In the genomic region with DNA sequence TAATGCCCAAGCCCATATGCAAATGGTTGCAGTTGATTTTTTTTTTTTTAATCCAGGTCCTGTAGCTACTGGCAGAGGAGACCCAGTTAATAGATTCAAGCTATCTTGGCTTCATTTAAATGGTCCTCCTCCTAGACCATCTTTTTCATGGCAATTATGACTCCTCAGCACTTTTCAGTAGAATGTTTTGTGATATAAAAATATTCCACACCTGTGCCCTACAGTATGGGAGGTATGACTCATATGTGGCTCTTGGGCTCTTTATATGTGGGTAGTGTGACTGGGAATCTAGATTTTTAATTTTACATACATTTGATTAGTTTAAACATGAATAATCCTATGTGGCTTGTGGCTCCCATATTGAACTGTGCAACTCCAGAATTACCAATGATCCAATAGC, we compare ENCODE assay signal across 19 cellular contexts.
DNase-seq lines count a peak whose midpoint lies in the region; ATAC-seq, FAIRE-seq and TF ChIP-seq lines count a peak whose summit lies in the region.
"Had no signal": no experiment of that assay in that cellular context is flagged by ENCODE, and none has a peak within 500 bp of the region (broad histone marks: within the 10 kb centered on the region; RNA-seq: fewer than 3 reads in every experiment).

No MANE protein-coding gene starts in this region.

- H3K36me3 ChIP-seq in left lung (no peaks in the 10 kb centered on the region), BE2C (no peaks in the 10 kb centered on the region)
- H3K36me3 ChIP-seq: BLaER1 had no signal

- POLR2A ChIA-PET in A549 (lab: Yijun Ruan, JAX): no interaction called here

- FAIRE-seq in A549 (lab: Jason Lieb, UNC): no peak
- peak; percentile 41 for FAIRE-seq in H54 (lab: Jason Lieb, UNC)
- FAIRE-seq: A204.1, GM12878 had no signal

- no peak for TF ChIP-seq RAD21 in A549 (conservative IDR thresholded peaks at IDR 0.05 in 1 of 2, IDR thresholded peaks at IDR 0.05 in 1 of 2)

- TF ChIP-seq CTCF in A549 (IDR thresholded peaks at IDR 0.05): no peak
- TF ChIP-seq CTCF in left lung (IDR thresholded peaks at IDR 0.05): no peak
- TF ChIP-seq CTCF in BE2C (IDR thresholded peaks at IDR 0.05; ENCODE audit: low read depth, low read length): no peak

- H3K9me3 ChIP-seq in A549 (peaks cover 17% of the 10 kb centered on the region), left lung (no peaks in the 10 kb centered on the region), BE2C (no peaks in the 10 kb centered on the region)
- H3K9me3 ChIP-seq: BLaER1 had no signal

- TF ChIP-seq POLR2A in A549 (IDR thresholded peaks at IDR 0.05; ENCODE audit: low read length) (no peak), H54 (IDR thresholded peaks at IDR 0.05; ENCODE audit: low read depth, low read length) (no peak)

- no peak for DNase-seq in A549 (ENCODE audit: low read depth in 1 of 2, low spot score in 1 of 2)
- no peak for DNase-seq in H54 (ENCODE audit: insufficient read length, low spot score)
- peak; percentile 38 for DNase-seq in NCI-H526 treated with DMSO at 0.1 percent for 48 hours (lab: John Stamatoyannopoulos, UW)
- DNase-seq in myocyte (ENCODE audit: low read depth): peak; percentile 26
- no peak for DNase-seq in left lung
- DNase-seq in BE2C: no peak
- DNase-seq: AML-193; Calu3; CD4-positive, alpha-beta memory T cell; DMS79 treated with DMSO at 0.1 percent for 48 hours; GF-D8; GM23248; HCEC 1CT; HFFc6; KG1 had no signal

- ATAC-seq in A549 (no peak), left lung (no peak)
- ATAC-seq: GM12878 had no signal

- intact Hi-C loops in left lung (cut with DNase I): no loop called here

- H3K27ac ChIP-seq in A549: no peak overlapping the region
- no peak overlapping the region for H3K27ac ChIP-seq in left lung
- H3K27ac ChIP-seq: BLaER1, GM23248, HL-60 had no signal

- H3K27me3 ChIP-seq in left lung: no peaks in the 10 kb centered on the region
- no peaks in the 10 kb centered on the region for H3K27me3 ChIP-seq in BE2C
- H3K27me3 ChIP-seq: BLaER1 had no signal

- H3K4me1 ChIP-seq in A549: no peaks in the 10 kb centered on the region
- H3K4me1 ChIP-seq in left lung: no peaks in the 10 kb centered on the region
- H3K4me1 ChIP-seq in BE2C: no peaks in the 10 kb centered on the region
- H3K4me1 ChIP-seq: BLaER1 had no signal

- CTCF ChIA-PET in A549 (lab: Yijun Ruan, JAX): interaction anchor here (1.3 kb wide), 1 partner anchor 15 kb away, joined by 3 read pairs; no protein-coding TSS in a partner anchor

- no peak overlapping the region for H3K4me2 ChIP-seq in A549
- H3K4me2 ChIP-seq: BLaER1 had no signal

- no peak for TF ChIP-seq EP300 in A549 (IDR thresholded peaks at IDR 0.05)

- no peak overlapping the region for H3K4me3 ChIP-seq in A549
- no peak overlapping the region for H3K4me3 ChIP-seq in left lung
- H3K4me3 ChIP-seq in BE2C (ENCODE audit: low read depth, low read length): no peak overlapping the region
- H3K4me3 ChIP-seq: BLaER1, GM12878, GM23248 had no signal

TF ChIP-seq in A549, 52 proteins besides CTCF, POLR2A, EP300 and RAD21:
- TF ChIP-seq, protein P1, sequence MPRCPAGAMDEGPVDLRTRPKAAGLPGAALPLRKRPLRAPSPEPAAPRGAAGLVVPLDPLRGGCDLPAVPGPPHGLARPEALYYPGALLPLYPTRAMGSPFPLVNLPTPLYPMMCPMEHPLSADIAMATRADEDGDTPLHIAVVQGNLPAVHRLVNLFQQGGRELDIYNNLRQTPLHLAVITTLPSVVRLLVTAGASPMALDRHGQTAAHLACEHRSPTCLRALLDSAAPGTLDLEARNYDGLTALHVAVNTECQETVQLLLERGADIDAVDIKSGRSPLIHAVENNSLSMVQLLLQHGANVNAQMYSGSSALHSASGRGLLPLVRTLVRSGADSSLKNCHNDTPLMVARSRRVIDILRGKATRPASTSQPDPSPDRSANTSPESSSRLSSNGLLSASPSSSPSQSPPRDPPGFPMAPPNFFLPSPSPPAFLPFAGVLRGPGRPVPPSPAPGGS (IDR thresholded peaks at IDR 0.05): no peak
- no peak for TF ChIP-seq PHF8 (IDR thresholded peaks at IDR 0.05; ENCODE audit: borderline replicate concordance, low read depth)
- TF ChIP-seq EHMT2 (IDR thresholded peaks at IDR 0.05; ENCODE audit: low read depth): no peak
- no peak for TF ChIP-seq KDM1A (IDR thresholded peaks at IDR 0.05; ENCODE audit: low read depth)
- no peak for TF ChIP-seq KDM5A (IDR thresholded peaks at IDR 0.05)
- no peak for TF ChIP-seq CBX2 (IDR thresholded peaks at IDR 0.05; ENCODE audit: borderline replicate concordance, low read depth)
- TF ChIP-seq, protein P2, sequence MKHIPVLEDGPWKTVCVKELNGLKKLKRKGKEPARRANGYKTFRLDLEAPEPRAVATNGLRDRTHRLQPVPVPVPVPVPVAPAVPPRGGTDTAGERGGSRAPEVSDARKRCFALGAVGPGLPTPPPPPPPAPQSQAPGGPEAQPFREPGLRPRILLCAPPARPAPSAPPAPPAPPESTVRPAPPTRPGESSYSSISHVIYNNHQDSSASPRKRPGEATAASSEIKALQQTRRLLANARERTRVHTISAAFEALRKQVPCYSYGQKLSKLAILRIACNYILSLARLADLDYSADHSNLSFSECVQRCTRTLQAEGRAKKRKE (CRISPR knock-in tag; IDR thresholded peaks at IDR 0.05; ENCODE audit: low read depth): no peak
- TF ChIP-seq FOSL2 (IDR thresholded peaks at IDR 0.05): no peak
- TF ChIP-seq FOSL2 (CRISPR knock-in tag; IDR thresholded peaks at IDR 0.05): peak; percentile 36
- TF ChIP-seq, protein P3, sequence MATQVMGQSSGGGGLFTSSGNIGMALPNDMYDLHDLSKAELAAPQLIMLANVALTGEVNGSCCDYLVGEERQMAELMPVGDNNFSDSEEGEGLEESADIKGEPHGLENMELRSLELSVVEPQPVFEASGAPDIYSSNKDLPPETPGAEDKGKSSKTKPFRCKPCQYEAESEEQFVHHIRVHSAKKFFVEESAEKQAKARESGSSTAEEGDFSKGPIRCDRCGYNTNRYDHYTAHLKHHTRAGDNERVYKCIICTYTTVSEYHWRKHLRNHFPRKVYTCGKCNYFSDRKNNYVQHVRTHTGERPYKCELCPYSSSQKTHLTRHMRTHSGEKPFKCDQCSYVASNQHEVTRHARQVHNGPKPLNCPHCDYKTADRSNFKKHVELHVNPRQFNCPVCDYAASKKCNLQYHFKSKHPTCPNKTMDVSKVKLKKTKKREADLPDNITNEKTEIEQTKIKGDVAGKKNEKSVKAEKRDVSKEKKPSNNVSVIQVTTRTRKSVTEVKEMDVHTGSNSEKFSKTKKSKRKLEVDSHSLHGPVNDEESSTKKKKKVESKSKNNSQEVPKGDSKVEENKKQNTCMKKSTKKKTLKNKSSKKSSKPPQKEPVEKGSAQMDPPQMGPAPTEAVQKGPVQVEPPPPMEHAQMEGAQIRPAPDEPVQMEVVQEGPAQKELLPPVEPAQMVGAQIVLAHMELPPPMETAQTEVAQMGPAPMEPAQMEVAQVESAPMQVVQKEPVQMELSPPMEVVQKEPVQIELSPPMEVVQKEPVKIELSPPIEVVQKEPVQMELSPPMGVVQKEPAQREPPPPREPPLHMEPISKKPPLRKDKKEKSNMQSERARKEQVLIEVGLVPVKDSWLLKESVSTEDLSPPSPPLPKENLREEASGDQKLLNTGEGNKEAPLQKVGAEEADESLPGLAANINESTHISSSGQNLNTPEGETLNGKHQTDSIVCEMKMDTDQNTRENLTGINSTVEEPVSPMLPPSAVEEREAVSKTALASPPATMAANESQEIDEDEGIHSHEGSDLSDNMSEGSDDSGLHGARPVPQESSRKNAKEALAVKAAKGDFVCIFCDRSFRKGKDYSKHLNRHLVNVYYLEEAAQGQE (IDR thresholded peaks at IDR 0.05): no peak
- TF ChIP-seq MAFK (IDR thresholded peaks at IDR 0.05; ENCODE audit: partially characterized antibody): peak; percentile 77

Comparison
In these comparisons a context has a peak if more than half of its experiments do, and no peak if none do; other contexts are left out.
1. DNase-seq: peak in NCI-H526 treated with DMSO at 0.1 percent for 48 hours (single experiment) and myocyte (single experiment); none in A549 (0 of 2), H54 (single experiment), left lung (0 of 2) and BE2C (single experiment).